10 cellular contexts compared by ENCODE assay signal in the genomic region with DNA sequence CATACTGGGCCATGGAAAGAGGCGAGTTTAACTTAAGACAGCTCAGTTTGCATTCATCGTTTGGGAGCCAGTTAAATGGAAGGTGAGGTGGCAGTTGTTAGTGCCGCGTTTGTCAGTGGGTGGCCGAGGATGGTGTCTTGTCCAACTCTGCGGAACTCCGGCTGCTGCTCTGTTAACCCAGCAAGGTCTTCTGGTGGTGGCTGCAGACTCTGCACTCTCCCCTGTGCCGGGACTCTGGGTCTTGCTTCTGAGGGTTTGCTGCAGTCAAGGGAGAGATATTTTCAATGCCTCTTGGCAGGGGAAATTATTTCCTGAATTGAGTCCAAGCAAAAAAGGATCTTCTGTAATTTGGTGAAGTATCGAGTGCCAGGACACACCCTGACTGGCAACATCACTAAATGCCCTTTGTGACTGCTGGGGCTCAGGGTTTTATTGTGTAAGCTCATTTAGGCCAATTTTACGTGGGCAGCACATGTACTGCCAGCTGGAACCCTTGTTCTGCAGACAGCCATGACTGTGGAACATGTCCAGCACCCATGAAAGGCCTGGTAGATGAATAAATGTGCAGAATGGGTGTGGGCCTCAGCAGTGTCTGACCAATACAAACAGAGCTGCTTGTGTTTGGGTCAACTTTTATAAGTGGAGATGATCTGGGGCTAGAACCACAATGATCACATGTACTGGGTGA. TPM values are rescaled to one million over a fixed set of nuclear protein-coding genes. Genes with fewer than 3 reads are reported as not detected.
DNase-seq lines count a peak whose midpoint lies in the region; ATAC-seq and TF ChIP-seq lines count a peak whose summit lies in the region.
"Had no signal": no experiment of that assay in that cellular context is flagged by ENCODE, and none has a peak within 500 bp of the region (broad histone marks: within the 10 kb centered on the region; RNA-seq: fewer than 3 reads in every experiment).

No MANE protein-coding gene starts in this region.

- H2BK15ac ChIP-seq in mesenchymal stem cell (ENCODE audit: low read depth, poor library complexity, severe bottlenecking): peak overlapping the region; percentile 55

- H3K79me2 ChIP-seq in PC-3 (ENCODE audit: low read length): no peaks in the 10 kb centered on the region

- H3K9me3 ChIP-seq in PC-3 (ENCODE audit: low read length) (no peaks in the 10 kb centered on the region), esophagus squamous epithelium (no peaks in the 10 kb centered on the region), mesenchymal stem cell (ENCODE audit: control insufficient read depth, low read length) (no peaks in the 10 kb centered on the region), HAP-1 (no peaks in the 10 kb centered on the region), Caco-2 (no peaks in the 10 kb centered on the region)

- H3K27me3 Mint-ChIP-seq in Caco-2 (ENCODE audit: insufficient read depth, unreplicated experiment): no peaks in the 10 kb centered on the region

- H3K9me2 ChIP-seq in PC-3 (replicated peaks; ENCODE audit: low read length): no peaks in the 10 kb centered on the region

- no peaks in the 10 kb centered on the region for H4K20me1 ChIP-seq in PC-3 (ENCODE audit: low read length)

- no peaks in the 10 kb centered on the region for H3K36me3 Mint-ChIP-seq in Caco-2 (ENCODE audit: insufficient read depth, unreplicated experiment)

- H3K18ac ChIP-seq in mesenchymal stem cell (ENCODE audit: low read depth in 1 of 2, low read length in 2 of 2): peak overlapping the region; percentile 77 to 99

- no peaks in the 10 kb centered on the region for H3K79me1 ChIP-seq in mesenchymal stem cell (replicated peaks; ENCODE audit: low read length, poor library complexity, severe bottlenecking)

- H3K4me1 Mint-ChIP-seq in Caco-2 (ENCODE audit: low read depth, unreplicated experiment): no peaks in the 10 kb centered on the region

- DNase-seq in PC-3: no peak
- DNase-seq in esophagus squamous epithelium (lab: John Stamatoyannopoulos, UW): no peak
- DNase-seq in mesenchymal stem cell: peak; percentile 69
- DNase-seq in superior temporal gyrus (ENCODE audit: extremely low spot score): peak; percentile 45
- no peak for DNase-seq in HAP-1 (ENCODE audit: low spot score in 2 of 2)
- no peak for DNase-seq in SIG-M5 treated with dmso at 0.1 percent for 504 hours (lab: John Stamatoyannopoulos, UW; ENCODE audit: unreplicated experiment)
- DNase-seq in activated gamma-delta T cell treated with Interleukin-2 at 50 U/mL for 16 hours: no peak
- DNase-seq in Caco-2: no peak
- DNase-seq: NCI-H2029 had no signal

- TF ChIP-seq CTCF in PC-3 (conservative IDR thresholded peaks at IDR 0.05; ENCODE audit: low read depth, low read length): no peak
- no peak for TF ChIP-seq CTCF in esophagus squamous epithelium (IDR thresholded peaks at IDR 0.05)
- TF ChIP-seq CTCF in Caco-2 (IDR thresholded peaks at IDR 0.05; ENCODE audit: insufficient read depth in 1 of 2, low read depth in 1 of 2, low read length in 1 of 2, severe bottlenecking in 1 of 2, unreplicated experiment in 1 of 2): no peak

- 12 to 27% methylated on average over 10 of the region's 10 CpGs for WGBS in esophagus squamous epithelium, 2 donors
- WGBS in mesenchymal stem cell: 85% methylated on average over 10 of the region's 10 CpGs

- H3K9me3 Mint-ChIP-seq in Caco-2 (ENCODE audit: unreplicated experiment): no peaks in the 10 kb centered on the region

- H3K9ac ChIP-seq in PC-3 (ENCODE audit: low read length) (no peak overlapping the region), mesenchymal stem cell (ENCODE audit: low read length) (peak overlapping the region; percentile 70)

- no peak overlapping the region for H3K4me3 Mint-ChIP-seq in Caco-2 (ENCODE audit: unreplicated experiment)

- BruUV-seq in PC-3 (replicated peaks; lab: Mats Ljungman, UMichigan) (no TSS peak), Caco-2 (replicated peaks; lab: Mats Ljungman, UMichigan) (no TSS peak)

- no peak overlapping the region for H3K23ac ChIP-seq in mesenchymal stem cell (ENCODE audit: low read length in 2 of 2)

- TF ChIP-seq POLR2A in esophagus squamous epithelium (IDR thresholded peaks at IDR 0.05): no peak

- no peak overlapping the region for H3K27ac Mint-ChIP-seq in Caco-2 (ENCODE audit: unreplicated experiment)

- POLR2A ChIA-PET in PC-3 (lab: Charles Lee; ENCODE audit: unreplicated experiment): no interaction called here
- POLR2A ChIA-PET in Caco-2 (lab: Charles Lee): no interaction called here

- peak; percentile 18; the same call in 1 of the 2 replicates for ATAC-seq in PC-3

- intact Hi-C loops in PC-3 (cut with micrococcal nuclease): no loop called here
- intact Hi-C loops in esophagus squamous epithelium (cut with DNase I): no loop called here
- intact Hi-C loops in Caco-2 (cut with micrococcal nuclease; ENCODE audit: unreplicated experiment): no loop called here

- H2BK12ac ChIP-seq in mesenchymal stem cell (ENCODE audit: low read length in 2 of 2): peak overlapping the region; percentile 91 to 100

- peak overlapping the region; percentile 90 for H4K8ac ChIP-seq in mesenchymal stem cell (ENCODE audit: low read length)

- H2AK5ac ChIP-seq in mesenchymal stem cell (ENCODE audit: low read length, severe bottlenecking): no peak overlapping the region

- H3K4me2 ChIP-seq in PC-3 (ENCODE audit: low read length) (no peak overlapping the region), mesenchymal stem cell (ENCODE audit: low read length, poor library complexity, severe bottlenecking) (no peak overlapping the region)

- peak overlapping the region; percentile 96 for H4K91ac ChIP-seq in mesenchymal stem cell (ENCODE audit: low read length)

- H3K36me3 ChIP-seq in PC-3 (ENCODE audit: low read depth, low read length) (no peaks in the 10 kb centered on the region), esophagus squamous epithelium (no peaks in the 10 kb centered on the region), mesenchymal stem cell (ENCODE audit: control insufficient read depth in 1 of 2, insufficient read depth in 2 of 2, low read depth in 1 of 2, low read length in 2 of 2) (no peaks in the 10 kb centered on the region), HAP-1 (replicated peaks) (no peaks in the 10 kb centered on the region), Caco-2 (ENCODE audit: control insufficient read depth, insufficient read depth, low read length) (no peaks in the 10 kb centered on the region)

- H3K14ac ChIP-seq in mesenchymal stem cell (ENCODE audit: low read length in 2 of 2): peak overlapping the region in 1 of 2 experiments; percentile 92

- H3K27me3 ChIP-seq in PC-3 (ENCODE audit: low read length) (peaks cover 5% of the 10 kb centered on the region; the same call in 1 of the 2 replicates), esophagus squamous epithelium (no peaks in the 10 kb centered on the region), mesenchymal stem cell (ENCODE audit: control insufficient read depth in 1 of 2, insufficient read depth in 1 of 2, low read length in 2 of 2) (no peaks in the 10 kb centered on the region), HAP-1 (ENCODE audit: low read depth) (no peaks in the 10 kb centered on the region), Caco-2 (replicated peaks; ENCODE audit: control insufficient read depth, insufficient read depth, low read length) (no peaks in the 10 kb centered on the region)

- H2AFZ ChIP-seq in PC-3 (ENCODE audit: low read length) (no peak overlapping the region), mesenchymal stem cell (ENCODE audit: low read depth, low read length) (no peak overlapping the region)

- in situ Hi-C loops in HAP-1 (cut with MboI; ENCODE audit: low sequenced_read_pairs): no loop called here

- H2BK120ac ChIP-seq in mesenchymal stem cell (ENCODE audit: low read depth, low read length): peak overlapping the region; percentile 97

- H3K4ac ChIP-seq in mesenchymal stem cell (ENCODE audit: low read depth in 1 of 2, low read length in 2 of 2): peak overlapping the region; percentile 97

- H3K4me1 ChIP-seq in PC-3 (ENCODE audit: insufficient read depth, low read length): no peaks in the 10 kb centered on the region
- H3K4me1 ChIP-seq in esophagus squamous epithelium: peaks cover 15 to 76% (median 51%) of the 10 kb centered on the region in 3 donors
- H3K4me1 ChIP-seq in mesenchymal stem cell (ENCODE audit: control insufficient read depth, insufficient read depth, low read depth, low read length): peaks cover 2% of the 10 kb centered on the region
- H3K4me1 ChIP-seq in HAP-1: no peaks in the 10 kb centered on the region
- no peaks in the 10 kb centered on the region for H3K4me1 ChIP-seq in Caco-2

- H2BK5ac ChIP-seq in mesenchymal stem cell (ENCODE audit: low read depth, low read length, poor library complexity, severe bottlenecking): no peak overlapping the region

- no peaks in the 10 kb centered on the region for H3F3A ChIP-seq in PC-3 (ENCODE audit: low read length, unreplicated experiment)

- no peak overlapping the region for H3K4me3 ChIP-seq in PC-3 (ENCODE audit: low read length)
- no peak overlapping the region for H3K4me3 ChIP-seq in esophagus squamous epithelium
- H3K4me3 ChIP-seq in mesenchymal stem cell (ENCODE audit: insufficient read depth in 1 of 2, low read depth in 1 of 2, low read length in 2 of 2): no peak overlapping the region
- H3K4me3 ChIP-seq in HAP-1: no peak overlapping the region
- no peak overlapping the region for H3K4me3 ChIP-seq in Caco-2 (ENCODE audit: low read depth, low read length)

- H3K27ac ChIP-seq in PC-3 (ENCODE audit: low read length): no peak overlapping the region
- peak overlapping the region; percentile 55 to 83 (median 77) for H3K27ac ChIP-seq in esophagus squamous epithelium
- no peak overlapping the region for H3K27ac ChIP-seq in mesenchymal stem cell (ENCODE audit: low read length, poor library complexity, severe bottlenecking)

- CTCF ChIA-PET in PC-3 (lab: Charles Lee): no interaction called here
- CTCF ChIA-PET in Caco-2 (lab: Charles Lee): no interaction called here

RNA-seq across cellular contexts. Expression of gene IL1R2, which starts 58.1 kb away (rescaled TPM):
- 5.6 and 6.0 TPM in 2 replicates for total RNA-seq in PC-3 (2014; rRNA removed)
- total RNA-seq in esophagus squamous epithelium: 100 to 1,000 TPM in 1 of 4 donors, 10 to 100 TPM in 3; 24.1 to 182 (median 78.0) TPM
- polyA plus RNA-seq in mesenchymal stem cell (2013, experiment 1 of 2): 3.4 TPM
- polyA plus RNA-seq in mesenchymal stem cell (2013, experiment 2 of 2): 3.0 TPM
- total RNA-seq in Caco-2 (2022): 10.1 and 15.5 TPM in 2 replicates
- total RNA-seq: bronchial epithelial cell had no signal

Comparison
In these comparisons a context has a peak if more than half of its experiments do, and no peak if none do; other contexts are left out.
1. DNase-seq: peak in mesenchymal stem cell (single experiment) and superior temporal gyrus (single experiment); none in PC-3 (single experiment), esophagus squamous epithelium (single experiment), HAP-1 (0 of 2), SIG-M5 treated with dmso at 0.1 percent for 504 hours (single experiment), activated gamma-delta T cell treated with Interleukin-2 at 50 U/mL for 16 hours (single experiment) and Caco-2 (0 of 2).
2. H3K27ac ChIP-seq: peak in esophagus squamous epithelium (4 of 4); none in PC-3 (single experiment) and mesenchymal stem cell (single experiment).